In the genomic region with DNA sequence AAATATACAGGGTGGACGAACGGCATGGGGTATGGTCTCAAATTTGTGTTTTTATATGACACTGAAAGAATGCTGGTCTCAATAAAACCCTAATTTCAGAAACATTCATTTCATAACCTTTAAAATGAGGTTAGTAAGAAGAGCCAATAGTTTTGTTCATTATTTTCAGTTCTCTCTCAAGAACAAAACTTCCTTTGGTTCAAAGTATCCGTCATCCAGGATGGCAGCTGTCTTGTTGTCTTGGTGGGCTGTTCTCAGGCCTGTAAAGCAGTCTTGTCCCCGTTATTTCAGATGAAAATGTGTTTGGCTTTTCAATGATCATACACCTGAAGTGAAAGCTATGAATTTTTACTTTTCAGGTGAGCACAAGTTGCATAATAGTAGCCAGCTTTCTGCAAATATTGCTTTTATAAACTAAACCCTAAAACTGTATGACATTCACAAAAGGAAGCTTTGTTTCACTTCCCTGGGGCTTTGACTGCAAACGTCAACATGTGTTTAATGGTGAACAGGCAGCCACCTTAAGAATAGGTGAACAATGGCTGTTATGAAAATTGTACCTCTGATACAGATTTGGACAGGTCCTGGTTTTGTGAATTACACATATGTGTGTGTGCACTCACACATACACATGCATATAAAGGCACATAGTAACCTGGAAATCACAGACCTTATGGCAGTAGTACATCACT, we compare ENCODE assay signal across 31 cellular contexts. TPM values are rescaled to one million over a fixed set of nuclear protein-coding genes. Genes with fewer than 3 reads are reported as not detected.
DNase-seq lines count a peak whose midpoint lies in the region; ATAC-seq lines count a peak whose summit lies in the region.
"Had no signal": no experiment of that assay in that cellular context is flagged by ENCODE, and none has a peak within 500 bp of the region (broad histone marks: within the 10 kb centered on the region; RNA-seq: fewer than 3 reads in every experiment).

No MANE protein-coding gene starts in this region.

- intact Hi-C loops in activated T-helper 1 cell treated with anti-CD3 and anti-CD28 coated beads, Interleukin-12 subunit alpha, Interleukin-12 subunit beta, Interleukin-2, Interleukin-4 antibody, amounts not matched to agents 30 ng/mL and 10 ng/mL and 1 ng/mL, durations not matched to agents 14 hours and 24 hours and 36 hours (cut with micrococcal nuclease), result loop anchor here (1.0 kb wide), 2 partner anchors 7 to 11 kb away; no protein-coding TSS in a partner anchor

- peak overlapping the region; percentile 22 for H3K27ac Mint-ChIP-seq in activated T-cell treated with anti-CD3 and anti-CD28 coated beads, Interleukin-2, amount 50 U/mL, for 24 hours
- H3K27ac Mint-ChIP-seq in activated T-helper 1 cell treated with anti-CD3 and anti-CD28 coated beads, Interleukin-12 subunit alpha, Interleukin-12 subunit beta, Interleukin-2, Interleukin-4 antibody, amounts not matched to agents 30 ng/mL and 10 ng/mL and 1 ng/mL, durations not matched to agents 14 hours and 24 hours and 36 hours, result peak overlapping the region; percentile 98
- H3K27ac Mint-ChIP-seq in stimulated activated memory B cell treated with anti-CD40 and anti-IgM and Interleukin-4, amounts not matched to agents 10 μg/mL and 1 μg/mL and 100 μg/mL, for 72 hours, result peak overlapping the region; percentile 33

- peaks cover 68% of the 10 kb centered on the region for H3K36me3 Mint-ChIP-seq in activated T-cell treated with anti-CD3 and anti-CD28 coated beads, Interleukin-2, amount 50 U/mL, for 24 hours (ENCODE audit: low read depth)
- peaks cover 9% of the 10 kb centered on the region for H3K36me3 Mint-ChIP-seq in activated T-cell treated with anti-CD3 and anti-CD28 coated beads, Interleukin-2, amount 50 U/mL, for 4 hours (ENCODE audit: insufficient read depth)
- peaks cover 74% of the 10 kb centered on the region for H3K36me3 Mint-ChIP-seq in activated T-helper 1 cell treated with anti-CD3 and anti-CD28 coated beads, Interleukin-12 subunit alpha, Interleukin-12 subunit beta, Interleukin-2, Interleukin-4 antibody, amounts not matched to agents 30 ng/mL and 10 ng/mL and 1 ng/mL, durations not matched to agents 14 hours and 24 hours and 36 hours (ENCODE audit: low read depth)
- peaks cover 4% of the 10 kb centered on the region for H3K36me3 Mint-ChIP-seq in stimulated activated memory B cell treated with anti-CD40 and anti-IgM and Interleukin-4, amounts not matched to agents 10 μg/mL and 1 μg/mL and 100 μg/mL, for 72 hours

- ATAC-seq in activated T-cell treated with anti-CD3 and anti-CD28 coated beads, Interleukin-2, amount 50 U/mL, for 4 hours, result no peak
- ATAC-seq in GM21723 (IDR thresholded peaks at IDR 0.05; ENCODE audit: unreplicated experiment), result peak; percentile 49
- ATAC-seq in stimulated activated memory B cell treated with anti-CD40 and anti-IgM and Interleukin-4, amounts not matched to agents 10 μg/mL and 1 μg/mL and 100 μg/mL, for 72 hours, result peak; percentile 65
- ATAC-seq: left lung, SK-N-SH treated with all-trans-retinoic acid at 6 μM for 48 hours had no signal

- H3K9me3 Mint-ChIP-seq in activated T-cell treated with anti-CD3 and anti-CD28 coated beads, Interleukin-2, amount 50 U/mL, for 24 hours, result peaks cover 3% of the 10 kb centered on the region
- no peaks in the 10 kb centered on the region for H3K9me3 Mint-ChIP-seq in activated T-cell treated with anti-CD3 and anti-CD28 coated beads, Interleukin-2, amount 50 U/mL, for 4 hours
- peaks cover 5% of the 10 kb centered on the region for H3K9me3 Mint-ChIP-seq in activated T-helper 1 cell treated with anti-CD3 and anti-CD28 coated beads, Interleukin-12 subunit alpha, Interleukin-12 subunit beta, Interleukin-2, Interleukin-4 antibody, amounts not matched to agents 30 ng/mL and 10 ng/mL and 1 ng/mL, durations not matched to agents 14 hours and 24 hours and 36 hours
- H3K9me3 Mint-ChIP-seq in stimulated activated memory B cell treated with anti-CD40 and anti-IgM and Interleukin-4, amounts not matched to agents 10 μg/mL and 1 μg/mL and 100 μg/mL, for 72 hours, result no peaks in the 10 kb centered on the region

- H3K27me3 Mint-ChIP-seq in activated T-cell treated with anti-CD3 and anti-CD28 coated beads, Interleukin-2, amount 50 U/mL, for 24 hours, result no peaks in the 10 kb centered on the region
- H3K27me3 Mint-ChIP-seq in activated T-cell treated with anti-CD3 and anti-CD28 coated beads, Interleukin-2, amount 50 U/mL, for 4 hours (ENCODE audit: low read depth), result no peaks in the 10 kb centered on the region
- no peaks in the 10 kb centered on the region for H3K27me3 Mint-ChIP-seq in activated T-helper 1 cell treated with anti-CD3 and anti-CD28 coated beads, Interleukin-12 subunit alpha, Interleukin-12 subunit beta, Interleukin-2, Interleukin-4 antibody, amounts not matched to agents 30 ng/mL and 10 ng/mL and 1 ng/mL, durations not matched to agents 14 hours and 24 hours and 36 hours (ENCODE audit: insufficient read depth)
- H3K27me3 Mint-ChIP-seq in stimulated activated memory B cell treated with anti-CD40 and anti-IgM and Interleukin-4, amounts not matched to agents 10 μg/mL and 1 μg/mL and 100 μg/mL, for 72 hours, result no peaks in the 10 kb centered on the region
- H3K27me3 Mint-ChIP-seq: naive thymus-derived CD4-positive, alpha-beta T cell had no signal

- no peak for DNase-seq in activated T-cell treated with anti-CD3 and anti-CD28 coated beads, Interleukin-2, amount 50 U/mL, for 24 hours
- DNase-seq in activated T-cell treated with anti-CD3 and anti-CD28 coated beads, Interleukin-2, amount 50 U/mL, for 4 hours, result no peak
- DNase-seq in activated T-helper 1 cell treated with anti-CD3 and anti-CD28 coated beads, Interleukin-12 subunit alpha, Interleukin-12 subunit beta, Interleukin-2, Interleukin-4 antibody, amounts not matched to agents 30 ng/mL and 10 ng/mL and 1 ng/mL, durations not matched to agents 14 hours and 24 hours and 36 hours (ENCODE audit: low spot score), result no peak
- DNase-seq in NCI-H146 treated with DMSO at 0.1 percent for 48 hours (lab: John Stamatoyannopoulos, UW; ENCODE audit: unreplicated experiment) (no peak), Ammon's horn (ENCODE audit: low spot score) (no peak), NCI-H187 (lab: John Stamatoyannopoulos, UW) (no peak)
- DNase-seq: activated CD4-positive, alpha-beta T cell treated with anti-CD3 and anti-CD28 coated beads, Interleukin-2, amount 50 U/mL, for 48 hours; activated T-cell treated with anti-CD3 and anti-CD28 coated beads for 4 hours; amygdala; esophagus squamous epithelium; hypothalamus; left lung; naive thymus-derived CD4-positive, alpha-beta T cell; NCI-H1092 treated with DMSO at 0.1 percent for 48 hours; NCI-H2029 treated with DMSO at 0.1 percent for 48 hours; NCI-H2227 treated with DMSO at 0.1 percent for 48 hours; NCI-H774; OCI-M1; retina; small intestine; stimulated activated CD4-positive, alpha-beta T cell treated with anti-CD3 and anti-CD28 coated beads, Interleukin-2, amount 100 ng/mL, for 24 hours; T-helper 9 cell had no signal

- peaks cover 89% of the 10 kb centered on the region for H3K4me1 Mint-ChIP-seq in activated T-cell treated with anti-CD3 and anti-CD28 coated beads, Interleukin-2, amount 50 U/mL, for 24 hours (ENCODE audit: low read depth)
- H3K4me1 Mint-ChIP-seq in activated T-cell treated with anti-CD3 and anti-CD28 coated beads, Interleukin-2, amount 50 U/mL, for 4 hours (ENCODE audit: low read depth), result peaks cover 69% of the 10 kb centered on the region
- peaks cover 98% of the 10 kb centered on the region for H3K4me1 Mint-ChIP-seq in activated T-helper 1 cell treated with anti-CD3 and anti-CD28 coated beads, Interleukin-12 subunit alpha, Interleukin-12 subunit beta, Interleukin-2, Interleukin-4 antibody, amounts not matched to agents 30 ng/mL and 10 ng/mL and 1 ng/mL, durations not matched to agents 14 hours and 24 hours and 36 hours (ENCODE audit: low read depth)
- peaks cover 41% of the 10 kb centered on the region for H3K4me1 Mint-ChIP-seq in stimulated activated memory B cell treated with anti-CD40 and anti-IgM and Interleukin-4, amounts not matched to agents 10 μg/mL and 1 μg/mL and 100 μg/mL, for 72 hours

- no peak overlapping the region for H3K4me3 Mint-ChIP-seq in activated T-cell treated with anti-CD3 and anti-CD28 coated beads, Interleukin-2, amount 50 U/mL, for 24 hours
- no peak overlapping the region for H3K4me3 Mint-ChIP-seq in activated T-cell treated with anti-CD3 and anti-CD28 coated beads, Interleukin-2, amount 50 U/mL, for 4 hours
- H3K4me3 Mint-ChIP-seq in activated T-helper 1 cell treated with anti-CD3 and anti-CD28 coated beads, Interleukin-12 subunit alpha, Interleukin-12 subunit beta, Interleukin-2, Interleukin-4 antibody, amounts not matched to agents 30 ng/mL and 10 ng/mL and 1 ng/mL, durations not matched to agents 14 hours and 24 hours and 36 hours, result peak overlapping the region; percentile 47
- no peak overlapping the region for H3K4me3 Mint-ChIP-seq in stimulated activated memory B cell treated with anti-CD40 and anti-IgM and Interleukin-4, amounts not matched to agents 10 μg/mL and 1 μg/mL and 100 μg/mL, for 72 hours

RNA-seq across cellular contexts. Expression of gene IL18RAP, which starts 2.6 kb away (rescaled TPM):
- 1 to 10 TPM; 5.2 to 9.6 (median 8.3) TPM for total RNA-seq in activated T-cell treated with anti-CD3 and anti-CD28 coated beads, Interleukin-2, amount 50 U/mL, for 4 hours
- total RNA-seq in activated T-helper 1 cell treated with anti-CD3 and anti-CD28 coated beads, Interleukin-12 subunit alpha, Interleukin-12 subunit beta, Interleukin-2, Interleukin-4 antibody, amounts not matched to agents 30 ng/mL and 10 ng/mL and 1 ng/mL, durations not matched to agents 14 hours and 24 hours and 36 hours, result 37.1 and 38.4 TPM in 2 replicates
- total RNA-seq: A673, bronchial epithelial cell, LHCN-M2, osteoblast, temporal lobe had no signal

RNA-seq across cellular contexts. Expression of gene SLC9A4, which starts 47.4 kb away (rescaled TPM):
- under 1 TPM in 1 of 3 donors, not detected in 2; 0.05 TPM for total RNA-seq in activated T-cell treated with anti-CD3 and anti-CD28 coated beads, Interleukin-2, amount 50 U/mL, for 4 hours
- total RNA-seq in activated T-helper 1 cell treated with anti-CD3 and anti-CD28 coated beads, Interleukin-12 subunit alpha, Interleukin-12 subunit beta, Interleukin-2, Interleukin-4 antibody, amounts not matched to agents 30 ng/mL and 10 ng/mL and 1 ng/mL, durations not matched to agents 14 hours and 24 hours and 36 hours, result 0.10 TPM in 1 of 2 replicates, not detected in the other
- total RNA-seq: left lung, mesenteric fat pad, osteoblast had no signal

Comparison
In these comparisons a context has a peak if more than half of its experiments do, and no peak if none do; other contexts are left out.
1. H3K27ac Mint-ChIP-seq: peak in every context shown above with its lines; median percentile 98 in activated T-helper 1 cell treated with anti-CD3 and anti-CD28 coated beads, Interleukin-12 subunit alpha, Interleukin-12 subunit beta, Interleukin-2, Interleukin-4 antibody, amounts not matched to agents 30 ng/mL and 10 ng/mL and 1 ng/mL, durations not matched to agents 14 hours and 24 hours and 36 hours; 33 in stimulated activated memory B cell treated with anti-CD40 and anti-IgM and Interleukin-4, amounts not matched to agents 10 μg/mL and 1 μg/mL and 100 μg/mL, for 72 hours; 22 in activated T-cell treated with anti-CD3 and anti-CD28 coated beads, Interleukin-2, amount 50 U/mL, for 24 hours.
2. ATAC-seq: peak in GM21723 (single experiment) and stimulated activated memory B cell treated with anti-CD40 and anti-IgM and Interleukin-4, amounts not matched to agents 10 μg/mL and 1 μg/mL and 100 μg/mL, for 72 hours (single experiment); none in activated T-cell treated with anti-CD3 and anti-CD28 coated beads, Interleukin-2, amount 50 U/mL, for 4 hours (0 of 2).